25 cellular contexts compared by ENCODE assay signal in genomic region chr19:32720936-32721250, GRCh38. TPM values are rescaled to one million over a fixed set of nuclear protein-coding genes. Genes with fewer than 3 reads are reported as not detected.
"Had no signal": no experiment of that assay in that cellular context is flagged by ENCODE, and none has a peak within 500 bp of the region (broad histone marks: within the 10 kb centered on the region; RNA-seq: fewer than 3 reads in every experiment).

No MANE protein-coding gene starts in this region.

- DNase-seq: KBM-7, MV-4-11, NCI-H1048, NCI-H1105, NCI-H1417, NCI-H146, NCI-H1694 treated with DMSO at 0.1 percent for 48 hours, NCI-H1930, NCI-H2081 treated with DMSO at 0.1 percent for 48 hours, NCI-H2171, NCI-H226, NCI-H446, NCI-H510A, NCI-H524 treated with DMSO at 0.1 percent for 48 hours, NCI-H69, NCI-H774, PC-3, SHP77 had no signal

- H3K27ac ChIP-seq: HL-60, RWPE1 had no signal

- H3K9me3 ChIP-seq: SK-N-SH had no signal

- ATAC-seq: Panc1, PC-3 had no signal

- H3K9ac ChIP-seq: SK-N-SH had no signal

- FAIRE-seq: HTR-8/SVneo had no signal

- H3K4me2 ChIP-seq: SK-N-SH had no signal

RNA-seq across cellular contexts. Expression of gene TDRD12, which starts 1.3 kb away (rescaled TPM):
- total RNA-seq: OCI-LY7, PC-3, SK-MEL-5 had no signal
